1 cellular context compared by ENCODE assay signal in the genomic region with DNA sequence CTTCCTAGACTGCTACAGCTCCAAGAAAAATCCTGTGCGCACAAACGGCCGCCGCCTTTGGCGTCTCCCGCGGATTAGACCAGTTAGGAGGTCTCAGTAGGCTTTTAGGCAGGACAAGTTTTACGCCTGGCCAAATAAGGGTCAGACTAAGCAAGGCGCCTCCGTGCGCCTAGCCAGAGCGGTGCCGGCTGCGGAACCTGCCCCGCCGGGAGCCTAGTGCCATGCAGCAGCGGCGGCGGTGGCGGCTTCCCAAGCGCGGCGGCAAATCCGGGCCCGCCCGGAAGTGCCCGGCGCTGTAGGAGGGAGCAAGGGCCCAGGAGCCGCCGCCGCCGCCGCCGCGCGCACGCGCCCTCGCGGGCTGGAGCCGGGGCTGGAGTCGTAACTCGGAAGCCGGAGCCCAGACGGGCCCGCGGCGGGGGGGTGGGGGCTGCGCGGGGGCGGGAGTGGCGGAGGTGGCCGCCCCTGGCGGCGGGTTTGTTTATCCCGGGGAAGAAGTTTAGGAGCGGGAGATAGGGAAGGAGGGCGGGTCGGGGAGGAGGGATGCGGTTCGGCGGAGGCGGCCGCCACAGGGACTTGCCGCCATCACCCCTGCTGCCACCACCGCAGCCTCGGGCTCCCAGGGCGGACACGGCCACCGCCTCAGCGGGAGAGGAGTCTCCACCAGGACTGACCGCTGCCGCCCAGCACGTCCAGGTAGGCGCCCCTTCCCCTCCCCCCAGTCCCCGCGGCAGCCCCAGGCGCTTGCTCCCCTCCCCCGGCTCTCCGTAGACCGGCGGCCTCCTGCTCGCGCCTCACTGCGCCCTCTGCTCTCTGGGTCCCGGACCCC.
TF ChIP-seq lines count a peak whose summit lies in the region.

A gene (plus strand): TSS at position 344 of the 826 bp plus-strand sequence. CDS start 48,447 bp downstream, outside the sequence.

TF ChIP-seq in HepG2, 621 proteins besides CTCF, POLR2A, EP300 and RAD21 (continued from another document and continues in another):
- TF ChIP-seq, protein P1, sequence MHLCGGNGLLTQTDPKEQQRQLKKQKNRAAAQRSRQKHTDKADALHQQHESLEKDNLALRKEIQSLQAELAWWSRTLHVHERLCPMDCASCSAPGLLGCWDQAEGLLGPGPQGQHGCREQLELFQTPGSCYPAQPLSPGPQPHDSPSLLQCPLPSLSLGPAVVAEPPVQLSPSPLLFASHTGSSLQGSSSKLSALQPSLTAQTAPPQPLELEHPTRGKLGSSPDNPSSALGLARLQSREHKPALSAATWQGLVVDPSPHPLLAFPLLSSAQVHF (CRISPR knock-in tag; IDR thresholded peaks at IDR 0.05): no peak; the same call in 1 of the 2 replicates
- TF ChIP-seq NCOA5 (CRISPR knock-in tag; IDR thresholded peaks at IDR 0.05) (no peak), RFXAP (CRISPR knock-in tag; IDR thresholded peaks at IDR 0.05; ENCODE audit: borderline replicate concordance) (peak; percentile 55; the same call in 1 of the 2 replicates), ZNF883 (CRISPR knock-in tag; IDR thresholded peaks at IDR 0.05; ENCODE audit: not compliant biosample characterization) (no peak), SMARCC2 (IDR thresholded peaks at IDR 0.05) (no peak), ZNF256 (CRISPR knock-in tag; conservative IDR thresholded peaks at IDR 0.05) (no peak), ZNF614 (CRISPR knock-in tag; IDR thresholded peaks at IDR 0.05; ENCODE audit: borderline replicate concordance) (peak; percentile 58; the same call in 1 of the 2 replicates), ZNF501 (CRISPR knock-in tag; IDR thresholded peaks at IDR 0.05) (peak; percentile 91), REPIN1 (CRISPR knock-in tag; IDR thresholded peaks at IDR 0.05; ENCODE audit: borderline replicate concordance, low read depth) (peak; percentile 86), ZBTB42 (CRISPR knock-in tag; IDR thresholded peaks at IDR 0.05) (no peak; the same call in 1 of the 2 replicates)
- TF ChIP-seq, protein P2, sequence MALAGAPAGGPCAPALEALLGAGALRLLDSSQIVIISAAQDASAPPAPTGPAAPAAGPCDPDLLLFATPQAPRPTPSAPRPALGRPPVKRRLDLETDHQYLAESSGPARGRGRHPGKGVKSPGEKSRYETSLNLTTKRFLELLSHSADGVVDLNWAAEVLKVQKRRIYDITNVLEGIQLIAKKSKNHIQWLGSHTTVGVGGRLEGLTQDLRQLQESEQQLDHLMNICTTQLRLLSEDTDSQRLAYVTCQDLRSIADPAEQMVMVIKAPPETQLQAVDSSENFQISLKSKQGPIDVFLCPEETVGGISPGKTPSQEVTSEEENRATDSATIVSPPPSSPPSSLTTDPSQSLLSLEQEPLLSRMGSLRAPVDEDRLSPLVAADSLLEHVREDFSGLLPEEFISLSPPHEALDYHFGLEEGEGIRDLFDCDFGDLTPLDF (CRISPR knock-in tag; IDR thresholded peaks at IDR 0.05): no peak
- TF ChIP-seq, protein P3, sequence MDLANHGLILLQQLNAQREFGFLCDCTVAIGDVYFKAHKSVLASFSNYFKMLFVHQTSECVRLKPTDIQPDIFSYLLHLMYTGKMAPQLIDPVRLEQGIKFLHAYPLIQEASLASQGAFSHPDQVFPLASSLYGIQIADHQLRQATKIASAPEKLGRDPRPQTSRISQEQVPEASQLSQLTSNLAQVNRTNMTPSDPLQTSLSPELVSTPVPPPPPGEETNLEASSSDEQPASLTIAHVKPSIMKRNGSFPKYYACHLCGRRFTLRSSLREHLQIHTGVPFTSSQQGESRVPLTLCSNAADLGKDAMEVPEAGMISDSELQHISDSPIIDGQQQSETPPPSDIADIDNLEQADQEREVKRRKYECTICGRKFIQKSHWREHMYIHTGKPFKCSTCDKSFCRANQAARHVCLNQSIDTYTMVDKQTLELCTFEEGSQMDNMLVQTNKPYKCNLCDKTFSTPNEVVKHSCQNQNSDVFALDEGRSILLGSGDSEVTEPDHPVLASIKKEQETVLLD (CRISPR knock-in tag; IDR thresholded peaks at IDR 0.05; ENCODE audit: low read depth): peak; percentile 64
- TF ChIP-seq, protein P4, sequence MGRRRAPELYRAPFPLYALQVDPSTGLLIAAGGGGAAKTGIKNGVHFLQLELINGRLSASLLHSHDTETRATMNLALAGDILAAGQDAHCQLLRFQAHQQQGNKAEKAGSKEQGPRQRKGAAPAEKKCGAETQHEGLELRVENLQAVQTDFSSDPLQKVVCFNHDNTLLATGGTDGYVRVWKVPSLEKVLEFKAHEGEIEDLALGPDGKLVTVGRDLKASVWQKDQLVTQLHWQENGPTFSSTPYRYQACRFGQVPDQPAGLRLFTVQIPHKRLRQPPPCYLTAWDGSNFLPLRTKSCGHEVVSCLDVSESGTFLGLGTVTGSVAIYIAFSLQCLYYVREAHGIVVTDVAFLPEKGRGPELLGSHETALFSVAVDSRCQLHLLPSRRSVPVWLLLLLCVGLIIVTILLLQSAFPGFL (CRISPR knock-in tag; IDR thresholded peaks at IDR 0.05): no peak
- TF ChIP-seq, protein P5, sequence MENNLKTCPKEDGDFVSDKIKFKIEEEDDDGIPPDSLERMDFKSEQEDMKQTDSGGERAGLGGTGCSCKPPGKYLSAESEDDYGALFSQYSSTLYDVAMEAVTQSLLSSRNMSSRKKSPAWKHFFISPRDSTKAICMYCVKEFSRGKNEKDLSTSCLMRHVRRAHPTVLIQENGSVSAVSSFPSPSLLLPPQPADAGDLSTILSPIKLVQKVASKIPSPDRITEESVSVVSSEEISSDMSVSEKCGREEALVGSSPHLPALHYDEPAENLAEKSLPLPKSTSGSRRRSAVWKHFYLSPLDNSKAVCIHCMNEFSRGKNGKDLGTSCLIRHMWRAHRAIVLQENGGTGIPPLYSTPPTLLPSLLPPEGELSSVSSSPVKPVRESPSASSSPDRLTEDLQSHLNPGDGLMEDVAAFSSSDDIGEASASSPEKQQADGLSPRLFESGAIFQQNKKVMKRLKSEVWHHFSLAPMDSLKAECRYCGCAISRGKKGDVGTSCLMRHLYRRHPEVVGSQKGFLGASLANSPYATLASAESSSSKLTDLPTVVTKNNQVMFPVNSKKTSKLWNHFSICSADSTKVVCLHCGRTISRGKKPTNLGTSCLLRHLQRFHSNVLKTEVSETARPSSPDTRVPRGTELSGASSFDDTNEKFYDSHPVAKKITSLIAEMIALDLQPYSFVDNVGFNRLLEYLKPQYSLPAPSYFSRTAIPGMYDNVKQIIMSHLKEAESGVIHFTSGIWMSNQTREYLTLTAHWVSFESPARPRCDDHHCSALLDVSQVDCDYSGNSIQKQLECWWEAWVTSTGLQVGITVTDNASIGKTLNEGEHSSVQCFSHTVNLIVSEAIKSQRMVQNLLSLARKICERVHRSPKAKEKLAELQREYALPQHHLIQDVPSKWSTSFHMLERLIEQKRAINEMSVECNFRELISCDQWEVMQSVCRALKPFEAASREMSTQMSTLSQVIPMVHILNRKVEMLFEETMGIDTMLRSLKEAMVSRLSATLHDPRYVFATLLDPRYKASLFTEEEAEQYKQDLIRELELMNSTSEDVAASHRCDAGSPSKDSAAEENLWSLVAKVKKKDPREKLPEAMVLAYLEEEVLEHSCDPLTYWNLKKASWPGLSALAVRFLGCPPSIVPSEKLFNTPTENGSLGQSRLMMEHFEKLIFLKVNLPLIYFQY (CRISPR knock-in tag; IDR thresholded peaks at IDR 0.05; ENCODE audit: borderline replicate concordance): 0 out of 2 replicates have a peak, but pooled peaks have one; percentile 14
- TF ChIP-seq, protein P6, sequence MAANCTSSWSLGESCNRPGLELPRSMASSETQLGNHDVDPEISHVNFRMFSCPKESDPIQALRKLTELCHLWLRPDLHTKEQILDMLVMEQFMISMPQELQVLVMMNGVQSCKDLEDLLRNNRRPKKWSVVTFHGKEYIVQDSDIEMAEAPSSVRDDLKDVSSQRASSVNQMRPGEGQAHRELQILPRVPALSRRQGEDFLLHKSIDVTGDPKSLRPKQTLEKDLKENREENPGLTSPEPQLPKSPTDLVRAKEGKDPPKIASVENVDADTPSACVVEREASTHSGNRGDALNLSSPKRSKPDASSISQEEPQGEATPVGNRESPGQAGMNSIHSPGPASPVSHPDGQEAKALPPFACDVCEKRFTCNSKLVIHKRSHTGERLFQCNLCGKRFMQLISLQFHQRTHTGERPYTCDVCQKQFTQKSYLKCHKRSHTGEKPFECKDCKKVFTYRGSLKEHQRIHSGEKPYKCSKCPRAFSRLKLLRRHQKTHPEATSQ (CRISPR knock-in tag; IDR thresholded peaks at IDR 0.05; ENCODE audit: borderline replicate concordance): peak; percentile 86; the same call in 1 of the 2 replicates
- TF ChIP-seq, protein P7, sequence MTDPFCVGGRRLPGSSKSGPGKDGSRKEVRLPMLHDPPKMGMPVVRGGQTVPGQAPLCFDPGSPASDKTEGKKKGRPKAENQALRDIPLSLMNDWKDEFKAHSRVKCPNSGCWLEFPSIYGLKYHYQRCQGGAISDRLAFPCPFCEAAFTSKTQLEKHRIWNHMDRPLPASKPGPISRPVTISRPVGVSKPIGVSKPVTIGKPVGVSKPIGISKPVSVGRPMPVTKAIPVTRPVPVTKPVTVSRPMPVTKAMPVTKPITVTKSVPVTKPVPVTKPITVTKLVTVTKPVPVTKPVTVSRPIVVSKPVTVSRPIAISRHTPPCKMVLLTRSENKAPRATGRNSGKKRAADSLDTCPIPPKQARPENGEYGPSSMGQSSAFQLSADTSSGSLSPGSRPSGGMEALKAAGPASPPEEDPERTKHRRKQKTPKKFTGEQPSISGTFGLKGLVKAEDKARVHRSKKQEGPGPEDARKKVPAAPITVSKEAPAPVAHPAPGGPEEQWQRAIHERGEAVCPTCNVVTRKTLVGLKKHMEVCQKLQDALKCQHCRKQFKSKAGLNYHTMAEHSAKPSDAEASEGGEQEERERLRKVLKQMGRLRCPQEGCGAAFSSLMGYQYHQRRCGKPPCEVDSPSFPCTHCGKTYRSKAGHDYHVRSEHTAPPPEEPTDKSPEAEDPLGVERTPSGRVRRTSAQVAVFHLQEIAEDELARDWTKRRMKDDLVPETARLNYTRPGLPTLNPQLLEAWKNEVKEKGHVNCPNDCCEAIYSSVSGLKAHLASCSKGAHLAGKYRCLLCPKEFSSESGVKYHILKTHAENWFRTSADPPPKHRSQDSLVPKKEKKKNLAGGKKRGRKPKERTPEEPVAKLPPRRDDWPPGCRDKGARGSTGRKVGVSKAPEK (CRISPR knock-in tag; IDR thresholded peaks at IDR 0.05; ENCODE audit: borderline replicate concordance): no peak
- TF ChIP-seq, protein P8, sequence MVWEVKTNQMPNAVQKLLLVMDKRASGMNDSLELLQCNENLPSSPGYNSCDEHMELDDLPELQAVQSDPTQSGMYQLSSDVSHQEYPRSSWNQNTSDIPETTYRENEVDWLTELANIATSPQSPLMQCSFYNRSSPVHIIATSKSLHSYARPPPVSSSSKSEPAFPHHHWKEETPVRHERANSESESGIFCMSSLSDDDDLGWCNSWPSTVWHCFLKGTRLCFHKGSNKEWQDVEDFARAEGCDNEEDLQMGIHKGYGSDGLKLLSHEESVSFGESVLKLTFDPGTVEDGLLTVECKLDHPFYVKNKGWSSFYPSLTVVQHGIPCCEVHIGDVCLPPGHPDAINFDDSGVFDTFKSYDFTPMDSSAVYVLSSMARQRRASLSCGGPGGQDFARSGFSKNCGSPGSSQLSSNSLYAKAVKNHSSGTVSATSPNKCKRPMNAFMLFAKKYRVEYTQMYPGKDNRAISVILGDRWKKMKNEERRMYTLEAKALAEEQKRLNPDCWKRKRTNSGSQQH (CRISPR knock-in tag; IDR thresholded peaks at IDR 0.05; ENCODE audit: low read depth): peak; percentile 63; the same call in 1 of the 2 replicates
- TF ChIP-seq, protein P9, sequence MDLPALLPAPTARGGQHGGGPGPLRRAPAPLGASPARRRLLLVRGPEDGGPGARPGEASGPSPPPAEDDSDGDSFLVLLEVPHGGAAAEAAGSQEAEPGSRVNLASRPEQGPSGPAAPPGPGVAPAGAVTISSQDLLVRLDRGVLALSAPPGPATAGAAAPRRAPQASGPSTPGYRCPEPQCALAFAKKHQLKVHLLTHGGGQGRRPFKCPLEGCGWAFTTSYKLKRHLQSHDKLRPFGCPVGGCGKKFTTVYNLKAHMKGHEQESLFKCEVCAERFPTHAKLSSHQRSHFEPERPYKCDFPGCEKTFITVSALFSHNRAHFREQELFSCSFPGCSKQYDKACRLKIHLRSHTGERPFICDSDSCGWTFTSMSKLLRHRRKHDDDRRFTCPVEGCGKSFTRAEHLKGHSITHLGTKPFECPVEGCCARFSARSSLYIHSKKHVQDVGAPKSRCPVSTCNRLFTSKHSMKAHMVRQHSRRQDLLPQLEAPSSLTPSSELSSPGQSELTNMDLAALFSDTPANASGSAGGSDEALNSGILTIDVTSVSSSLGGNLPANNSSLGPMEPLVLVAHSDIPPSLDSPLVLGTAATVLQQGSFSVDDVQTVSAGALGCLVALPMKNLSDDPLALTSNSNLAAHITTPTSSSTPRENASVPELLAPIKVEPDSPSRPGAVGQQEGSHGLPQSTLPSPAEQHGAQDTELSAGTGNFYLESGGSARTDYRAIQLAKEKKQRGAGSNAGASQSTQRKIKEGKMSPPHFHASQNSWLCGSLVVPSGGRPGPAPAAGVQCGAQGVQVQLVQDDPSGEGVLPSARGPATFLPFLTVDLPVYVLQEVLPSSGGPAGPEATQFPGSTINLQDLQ (CRISPR knock-in tag; IDR thresholded peaks at IDR 0.05): peak; percentile 89
- TF ChIP-seq, protein P10, sequence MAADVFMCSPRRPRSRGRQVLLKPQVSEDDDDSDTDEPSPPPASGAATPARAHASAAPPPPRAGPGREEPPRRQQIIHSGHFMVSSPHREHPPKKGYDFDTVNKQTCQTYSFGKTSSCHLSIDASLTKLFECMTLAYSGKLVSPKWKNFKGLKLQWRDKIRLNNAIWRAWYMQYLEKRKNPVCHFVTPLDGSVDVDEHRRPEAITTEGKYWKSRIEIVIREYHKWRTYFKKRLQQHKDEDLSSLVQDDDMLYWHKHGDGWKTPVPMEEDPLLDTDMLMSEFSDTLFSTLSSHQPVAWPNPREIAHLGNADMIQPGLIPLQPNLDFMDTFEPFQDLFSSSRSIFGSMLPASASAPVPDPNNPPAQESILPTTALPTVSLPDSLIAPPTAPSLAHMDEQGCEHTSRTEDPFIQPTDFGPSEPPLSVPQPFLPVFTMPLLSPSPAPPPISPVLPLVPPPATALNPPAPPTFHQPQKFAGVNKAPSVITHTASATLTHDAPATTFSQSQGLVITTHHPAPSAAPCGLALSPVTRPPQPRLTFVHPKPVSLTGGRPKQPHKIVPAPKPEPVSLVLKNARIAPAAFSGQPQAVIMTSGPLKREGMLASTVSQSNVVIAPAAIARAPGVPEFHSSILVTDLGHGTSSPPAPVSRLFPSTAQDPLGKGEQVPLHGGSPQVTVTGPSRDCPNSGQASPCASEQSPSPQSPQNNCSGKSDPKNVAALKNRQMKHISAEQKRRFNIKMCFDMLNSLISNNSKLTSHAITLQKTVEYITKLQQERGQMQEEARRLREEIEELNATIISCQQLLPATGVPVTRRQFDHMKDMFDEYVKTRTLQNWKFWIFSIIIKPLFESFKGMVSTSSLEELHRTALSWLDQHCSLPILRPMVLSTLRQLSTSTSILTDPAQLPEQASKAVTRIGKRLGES (CRISPR knock-in tag; IDR thresholded peaks at IDR 0.05; ENCODE audit: borderline replicate concordance): no peak
- TF ChIP-seq, protein P11, sequence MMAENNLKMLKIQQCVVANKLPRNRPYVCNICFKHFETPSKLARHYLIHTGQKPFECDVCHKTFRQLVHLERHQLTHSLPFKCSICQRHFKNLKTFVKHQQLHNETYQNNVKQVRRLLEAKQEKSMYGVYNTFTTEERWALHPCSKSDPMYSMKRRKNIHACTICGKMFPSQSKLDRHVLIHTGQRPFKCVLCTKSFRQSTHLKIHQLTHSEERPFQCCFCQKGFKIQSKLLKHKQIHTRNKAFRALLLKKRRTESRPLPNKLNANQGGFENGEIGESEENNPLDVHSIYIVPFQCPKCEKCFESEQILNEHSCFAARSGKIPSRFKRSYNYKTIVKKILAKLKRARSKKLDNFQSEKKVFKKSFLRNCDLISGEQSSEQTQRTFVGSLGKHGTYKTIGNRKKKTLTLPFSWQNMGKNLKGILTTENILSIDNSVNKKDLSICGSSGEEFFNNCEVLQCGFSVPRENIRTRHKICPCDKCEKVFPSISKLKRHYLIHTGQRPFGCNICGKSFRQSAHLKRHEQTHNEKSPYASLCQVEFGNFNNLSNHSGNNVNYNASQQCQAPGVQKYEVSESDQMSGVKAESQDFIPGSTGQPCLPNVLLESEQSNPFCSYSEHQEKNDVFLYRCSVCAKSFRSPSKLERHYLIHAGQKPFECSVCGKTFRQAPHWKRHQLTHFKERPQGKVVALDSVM (CRISPR knock-in tag; IDR thresholded peaks at IDR 0.05): no peak
